24 cellular contexts compared by ENCODE assay signal in genomic region chr3:96192951-96193350, GRCh38.
DNase-seq lines count a peak whose midpoint lies in the region; ATAC-seq, FAIRE-seq and TF ChIP-seq lines count a peak whose summit lies in the region.
"Had no signal": no experiment of that assay in that cellular context is flagged by ENCODE, and none has a peak within 500 bp of the region (broad histone marks: within the 10 kb centered on the region; RNA-seq: fewer than 3 reads in every experiment).

No MANE protein-coding gene starts in this region.

- H3K23ac ChIP-seq in H1 (ENCODE audit: insufficient read length), result no peak overlapping the region
- H3K23ac ChIP-seq in neuronal stem cell (ENCODE audit: low read depth, low read length, poor library complexity), result no peak overlapping the region

- H4K20me1 ChIP-seq in H1 (replicated peaks in 1 of 2; ENCODE audit: control insufficient read depth in 1 of 2, insufficient read depth in 2 of 2, low read length in 2 of 2), result no peaks in the 10 kb centered on the region

- no peak overlapping the region for H3K27ac ChIP-seq in H1 (ENCODE audit: low read depth, low read length)
- H3K27ac ChIP-seq in neuronal stem cell (replicated peaks; ENCODE audit: low read length), result no peak overlapping the region
- H3K27ac ChIP-seq: KMS-11, RWPE1 had no signal

- POLR2A ChIA-PET in H1 (lab: Charles Lee; ENCODE audit: partially characterized antibody), result no interaction called here

- H4K91ac ChIP-seq in H1 (replicated peaks; ENCODE audit: insufficient read length, low read length), result no peak overlapping the region
- H4K91ac ChIP-seq in neuronal stem cell (ENCODE audit: low read depth, low read length, poor library complexity), result no peak overlapping the region

- H3K14ac ChIP-seq in H1 (ENCODE audit: insufficient read length), result no peak overlapping the region
- H3K14ac ChIP-seq in neuronal stem cell (ENCODE audit: low read length), result no peak overlapping the region

- H2BK12ac ChIP-seq in H1 (ENCODE audit: low read depth, low read length) (no peak overlapping the region), neuronal stem cell (ENCODE audit: low read length) (no peak overlapping the region)

- no peaks in the 10 kb centered on the region; a peak in 1 of 8 replicates for H3K36me3 ChIP-seq in H1 (ENCODE audit: control insufficient read depth in 2 of 4, insufficient read depth in 4 of 4, low read length in 3 of 4)
- H3K36me3 ChIP-seq in neuronal stem cell (replicated peaks in 1 of 2; ENCODE audit: control insufficient read depth in 2 of 2, insufficient read depth in 2 of 2, low read length in 2 of 2), result no peaks in the 10 kb centered on the region

- H3K4me1 ChIP-seq in H1 (replicated peaks in 1 of 4; ENCODE audit: control insufficient read depth in 3 of 4, insufficient read depth in 4 of 4, low read length in 3 of 4), result no peaks in the 10 kb centered on the region
- H3K4me1 ChIP-seq in neuronal stem cell (ENCODE audit: control insufficient read depth in 2 of 2, insufficient read depth in 1 of 2, low read depth in 1 of 2, low read length in 2 of 2), result no peaks in the 10 kb centered on the region

- H3K4ac ChIP-seq in H1 (replicated peaks; ENCODE audit: insufficient read length, low read depth, low read length), result no peak overlapping the region
- no peak overlapping the region for H3K4ac ChIP-seq in neuronal stem cell (ENCODE audit: low read length)

- no peak for TF ChIP-seq POLR2A in H1 (IDR thresholded peaks at IDR 0.05; ENCODE audit: control extremely low read depth in 1 of 2, low read depth in 2 of 2, low read length in 2 of 2)

- no peak overlapping the region for H3K9ac ChIP-seq in H1 (replicated peaks in 1 of 4; ENCODE audit: extremely low read depth in 1 of 4, low read depth in 3 of 4, low read length in 3 of 4)
- H3K9ac ChIP-seq in neuronal stem cell (ENCODE audit: low read depth, low read length, poor library complexity), result no peak overlapping the region
- H3K9ac ChIP-seq: KMS-11 had no signal

- DNase-seq in NCI-H1417 (lab: John Stamatoyannopoulos, UW) (peak in 2 of 3 experiments; percentile 21 to 66), NCI-H1417 treated with DMSO at 0.1 percent for 48 hours (lab: John Stamatoyannopoulos, UW) (no peak), H4 (ENCODE audit: low spot score) (peak; percentile 46), H1 (ENCODE audit: low read depth in 1 of 2, low spot score in 2 of 2) (no peak), neuronal stem cell (ENCODE audit: low spot score) (no peak), cortex of kidney (lab: John Stamatoyannopoulos, UW) (no peak)
- DNase-seq: 8988T; DMS 273 treated with DMSO at 0.1 percent for 48 hours; GF-D8; GOT3; NCI-H1048; NCI-H1694; NCI-H345; NCI-H524 treated with DMSO at 0.1 percent for 48 hours; NK-92 treated with Interleukin-12 subunit alpha and Interleukin-12 subunit beta, amount 100 ng/mL, for 24 hours; OCI-M1; SIG-M5; T-cell had no signal

- ATAC-seq in GM18519 (IDR thresholded peaks at IDR 0.05; ENCODE audit: low FRiP score, unreplicated experiment) (no peak), HG03565 (IDR thresholded peaks at IDR 0.05; ENCODE audit: unreplicated experiment) (no peak)
- ATAC-seq: SK-N-SH treated with all-trans-retinoic acid at 6 μM for 48 hours, T-cell had no signal

- no peak for TF ChIP-seq RAD21 in H1 (IDR thresholded peaks at IDR 0.05 in 1 of 2, conservative IDR thresholded peaks at IDR 0.05 in 1 of 2; ENCODE audit: low read depth in 2 of 2, low read length in 2 of 2)

- no peak overlapping the region for H2BK15ac ChIP-seq in H1 (ENCODE audit: low read length)
- H2BK15ac ChIP-seq in neuronal stem cell (ENCODE audit: low read length), result no peak overlapping the region

- H2BK120ac ChIP-seq in H1 (replicated peaks; ENCODE audit: low read depth, low read length), result no peak overlapping the region
- H2BK120ac ChIP-seq in neuronal stem cell (ENCODE audit: low read depth, low read length), result no peak overlapping the region

- no peak overlapping the region for H3K18ac ChIP-seq in H1 (ENCODE audit: extremely low read depth, low read length)
- H3K18ac ChIP-seq in neuronal stem cell (ENCODE audit: low read length), result no peak overlapping the region

- no peak for TF ChIP-seq CTCF in H1 (IDR thresholded peaks at IDR 0.05; ENCODE audit: control extremely low read depth in 1 of 3, insufficient read depth in 1 of 3, low read depth in 1 of 3, low read length in 3 of 3)

- H2BK5ac ChIP-seq in H1 (ENCODE audit: low read depth, low read length), result no peak overlapping the region
- no peak overlapping the region for H2BK5ac ChIP-seq in neuronal stem cell (ENCODE audit: low read length)

- H3K79me2 ChIP-seq in H1 (ENCODE audit: control insufficient read depth in 1 of 2, insufficient read depth in 2 of 2, low read length in 2 of 2), result no peaks in the 10 kb centered on the region

- no peak for FAIRE-seq in H1 (lab: Jason Lieb, UNC)
- FAIRE-seq: GM19239 had no signal

- no peak overlapping the region for H3K4me2 ChIP-seq in H1 (ENCODE audit: insufficient read depth in 1 of 2, low read depth in 2 of 2, low read length in 2 of 2)
- H3K4me2 ChIP-seq in neuronal stem cell (ENCODE audit: insufficient read depth, low read length, poor library complexity, severe bottlenecking), result no peak overlapping the region
- H3K4me2 ChIP-seq: KMS-11 had no signal

- H4K5ac ChIP-seq in H1 (ENCODE audit: insufficient read length, low read depth, low read length), result no peak overlapping the region

- H4K8ac ChIP-seq in H1 (ENCODE audit: extremely low read depth, insufficient read depth, low read length) (no peak overlapping the region), neuronal stem cell (ENCODE audit: low read depth, low read length) (no peak overlapping the region)

- H2AK5ac ChIP-seq in H1 (ENCODE audit: low read depth, low read length) (no peak overlapping the region), neuronal stem cell (ENCODE audit: low read depth, low read length) (no peak overlapping the region)

- H3K27me3 ChIP-seq in H1 (replicated peaks in 1 of 4; ENCODE audit: control insufficient read depth in 3 of 4, extremely low read depth in 1 of 4, insufficient read depth in 3 of 4, low read length in 3 of 4) (no peaks in the 10 kb centered on the region), neuronal stem cell (ENCODE audit: control insufficient read depth in 3 of 3, insufficient read depth in 3 of 3, low read depth in 1 of 3, low read length in 3 of 3) (no peaks in the 10 kb centered on the region)

- TF ChIP-seq EP300 in H1 (IDR thresholded peaks at IDR 0.05; ENCODE audit: borderline replicate concordance in 1 of 2, low read depth in 2 of 2, low read length in 2 of 2), result no peak

- H3K4me3 ChIP-seq in H1 (ENCODE audit: extremely low read depth in 1 of 4, insufficient read depth in 2 of 4, low read depth in 3 of 4, low read length in 4 of 4), result no peak overlapping the region
- H3K4me3 ChIP-seq in neuronal stem cell (ENCODE audit: low read length in 2 of 2), result no peak overlapping the region

- no peak overlapping the region for H2BK20ac ChIP-seq in H1 (ENCODE audit: low read length)

- H3K9me3 ChIP-seq in H1 (ENCODE audit: insufficient read depth in 2 of 2, low read depth in 1 of 2, low read length in 1 of 2), result no peaks in the 10 kb centered on the region
- H3K9me3 ChIP-seq in neuronal stem cell (replicated peaks in 1 of 2; ENCODE audit: control insufficient read depth in 2 of 2, insufficient read depth in 1 of 2, low read depth in 1 of 2, low read length in 2 of 2), result peaks cover 0 to 6% of the 10 kb centered on the region in 2 donors

- H2AFZ ChIP-seq in H1 (ENCODE audit: low read length) (peak overlapping the region; percentile 93), neuronal stem cell (ENCODE audit: low read length) (peak overlapping the region; percentile 72)

- no peak overlapping the region for H3K56ac ChIP-seq in H1 (replicated peaks; ENCODE audit: insufficient read length, low read depth, low read length)

- H3K79me1 ChIP-seq in H1 (ENCODE audit: low read depth, low read length), result no peaks in the 10 kb centered on the region
- H3K79me1 ChIP-seq in neuronal stem cell (ENCODE audit: low read depth, low read length), result no peaks in the 10 kb centered on the region

- WGBS in H1 (ENCODE audit: extremely low coverage in 1 of 2, insufficient coverage in 1 of 2, insufficient read length in 1 of 2, insufficient replicate concordance in 2 of 2, low coverage in 1 of 2, low lambda C conversion rate in 2 of 2, missing lambda C conversion rate in 1 of 2), 2 experiments, result 93% methylated on average over 3 of the region's 3 CpGs; no CpG with 5 or more reads in 1 of the 2 experiments
- WGBS in neuronal stem cell (ENCODE audit: extremely low coverage in 2 of 2, insufficient read length in 2 of 2, insufficient replicate concordance in 1 of 2), 2 donors, result no CpG with 5 or more reads among the region's 3 CpGs

- no peaks in the 10 kb centered on the region for H3K23me2 ChIP-seq in H1 (ENCODE audit: low read depth, low read length)

- CTCF ChIA-PET in H1 (lab: Charles Lee; ENCODE audit: partially characterized antibody), result interaction anchor here (0.8 kb wide), 1 partner anchor 176 kb away, joined by 3 read pairs; no protein-coding TSS in a partner anchor

TF ChIP-seq in H1, 55 proteins besides CTCF, POLR2A, EP300 and RAD21:
- TF ChIP-seq GABPA (IDR thresholded peaks at IDR 0.05; ENCODE audit: borderline replicate concordance, insufficient read depth, low read length), result no peak
- no peak for TF ChIP-seq SIN3A (conservative IDR thresholded peaks at IDR 0.05 in 1 of 2, IDR thresholded peaks at IDR 0.05 in 1 of 2; ENCODE audit: low read depth in 1 of 2, low read length in 2 of 2)
- TF ChIP-seq TEAD4 (IDR thresholded peaks at IDR 0.05; ENCODE audit: low read depth, low read length), result no peak
- no peak for TF ChIP-seq TBP (IDR thresholded peaks at IDR 0.05; ENCODE audit: low read depth, low read length)

Comparison
In these comparisons a context has a peak if more than half of its experiments do, and no peak if none do; other contexts are left out.
1. DNase-seq: peak in NCI-H1417 (2 of 3) and H4 (single experiment); none in NCI-H1417 treated with DMSO at 0.1 percent for 48 hours (single experiment), H1 (0 of 2), neuronal stem cell (single experiment) and cortex of kidney (single experiment).